ENCODE assay signal across 22 cellular contexts in the genomic region with DNA sequence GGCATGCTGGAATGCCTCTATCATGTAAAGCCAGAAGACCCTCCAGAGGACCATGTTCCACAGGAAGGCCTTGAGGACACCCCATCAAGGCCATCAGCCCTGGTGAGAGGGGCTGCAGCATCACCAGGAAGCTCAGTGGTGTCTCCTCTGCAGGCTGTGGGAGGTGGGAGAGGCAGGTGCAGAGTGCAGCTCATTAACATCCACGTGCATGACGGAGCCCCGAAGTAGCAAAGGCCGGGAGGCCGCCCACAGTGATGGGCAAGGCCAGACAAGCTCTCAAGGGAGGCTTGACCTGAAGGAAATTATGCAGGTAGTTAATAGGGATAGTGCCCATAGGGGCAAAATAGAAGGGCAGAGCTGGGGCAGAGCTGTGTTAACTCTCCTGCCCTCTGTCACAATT. TPM values are rescaled to one million over a fixed set of nuclear protein-coding genes. Genes with fewer than 3 reads are reported as not detected.
"Had no signal": no experiment of that assay in that cellular context is flagged by ENCODE, and none has a peak within 500 bp of the region (broad histone marks: within the 10 kb centered on the region; RNA-seq: fewer than 3 reads in every experiment).

No MANE protein-coding gene starts in this region.

- H3K9me3 Mint-ChIP-seq: dendritic cell treated with granulocyte-macrophage colony-stimulating factor and Interleukin-4, amounts not matched to agents 40 ng/mL and 50 ng/mL, for 4 days; natural killer cell treated with Interleukin-12 subunit alpha and Interleukin-12 subunit beta and Interleukin-15 and Interleukin-18, amount 100 ng/mL, for 72 hours; stimulated activated naive CD8-positive, alpha-beta T cell treated with anti-CD3 and anti-CD28 coated beads, Interleukin-15, Interleukin-2, amounts not matched to agents 100 ng/mL and 50 ng/mL, for 24 hours; T-cell had no signal

- H3K4me3 Mint-ChIP-seq: activated CD4-positive, alpha-beta memory T cell treated with anti-CD3 and anti-CD28 coated beads, Interleukin-2, amount 10 ng/mL, durations not matched to agents 7 days and 5 days; dendritic cell treated with granulocyte-macrophage colony-stimulating factor and Interleukin-4, amounts not matched to agents 40 ng/mL and 50 ng/mL, for 4 days; natural killer cell treated with Interleukin-12 subunit alpha and Interleukin-12 subunit beta and Interleukin-15 and Interleukin-18, amount 100 ng/mL, for 72 hours; stimulated activated naive CD8-positive, alpha-beta T cell treated with anti-CD3 and anti-CD28 coated beads, Interleukin-15, Interleukin-2, amounts not matched to agents 100 ng/mL and 50 ng/mL, for 24 hours; T-cell had no signal

- H3K9me3 ChIP-seq: body of pancreas, neutrophil, ovary, prostate gland, tibial artery had no signal

- H3K36me3 Mint-ChIP-seq: natural killer cell treated with Interleukin-12 subunit alpha and Interleukin-12 subunit beta and Interleukin-15 and Interleukin-18, amount 100 ng/mL, for 72 hours; T-cell had no signal

- H3K4me1 ChIP-seq: body of pancreas, heart left ventricle, prostate gland, tibial artery had no signal

- DNase-seq: activated CD4-positive, alpha-beta memory T cell treated with anti-CD3 and anti-CD28 coated beads, Interleukin-2, amount 10 ng/mL, durations not matched to agents 7 days and 5 days; activated naive CD4-positive, alpha-beta T cell treated with Interleukin-2 at 50 U/mL for 16 hours; activated T-cell treated with anti-CD3 and anti-CD28 coated beads, Interleukin-2, amount 50 U/mL, for 1 hour; anterior cingulate cortex; body of pancreas; effector CD4-positive, alpha-beta T cell; heart left ventricle; left cardiac atrium; midbrain; ovary; stimulated activated CD4-positive, alpha-beta T cell treated with anti-CD3 and anti-CD28 coated beads, Interleukin-4, amount 100 ng/mL, for 24 hours; T-cell; T-helper 9 cell; tibial artery had no signal

- H3K27ac Mint-ChIP-seq: activated CD4-positive, alpha-beta memory T cell treated with anti-CD3 and anti-CD28 coated beads, Interleukin-2, amount 10 ng/mL, durations not matched to agents 7 days and 5 days; dendritic cell treated with granulocyte-macrophage colony-stimulating factor and Interleukin-4, amounts not matched to agents 40 ng/mL and 50 ng/mL, for 4 days; stimulated activated naive CD8-positive, alpha-beta T cell treated with anti-CD3 and anti-CD28 coated beads, Interleukin-15, Interleukin-2, amounts not matched to agents 100 ng/mL and 50 ng/mL, for 24 hours; T-cell had no signal

- H3K27ac ChIP-seq: body of pancreas, cardiac muscle cell, heart left ventricle, neutrophil, ovary, prostate gland, tibial artery had no signal

- H3K27me3 ChIP-seq: body of pancreas, cardiac muscle cell, heart left ventricle, neutrophil, ovary, tibial artery had no signal

- FAIRE-seq: endometrium, islet of Langerhans had no signal

- H3K27me3 Mint-ChIP-seq: activated CD4-positive, alpha-beta memory T cell treated with anti-CD3 and anti-CD28 coated beads, Interleukin-2, amount 10 ng/mL, durations not matched to agents 7 days and 5 days; dendritic cell treated with granulocyte-macrophage colony-stimulating factor and Interleukin-4, amounts not matched to agents 40 ng/mL and 50 ng/mL, for 4 days; natural killer cell treated with Interleukin-12 subunit alpha and Interleukin-12 subunit beta and Interleukin-15 and Interleukin-18, amount 100 ng/mL, for 72 hours; stimulated activated naive CD8-positive, alpha-beta T cell treated with anti-CD3 and anti-CD28 coated beads, Interleukin-15, Interleukin-2, amounts not matched to agents 100 ng/mL and 50 ng/mL, for 24 hours; T-cell had no signal

- H3K4me3 ChIP-seq: body of pancreas, cardiac muscle cell, heart left ventricle, ovary, prostate gland, tibial artery had no signal

- H3K36me3 ChIP-seq: cardiac muscle cell, heart left ventricle, neutrophil, ovary, prostate gland, tibial artery had no signal

- ATAC-seq: body of pancreas; heart left ventricle; left cardiac atrium; natural killer cell treated with Interleukin-12 subunit alpha and Interleukin-12 subunit beta and Interleukin-15 and Interleukin-18, amount 100 ng/mL, for 72 hours; T-cell had no signal

RNA-seq across cellular contexts. Expression of a gene that starts 53.9 kb away (rescaled TPM):
- total RNA-seq: body of pancreas had no signal
